In the genomic region with DNA sequence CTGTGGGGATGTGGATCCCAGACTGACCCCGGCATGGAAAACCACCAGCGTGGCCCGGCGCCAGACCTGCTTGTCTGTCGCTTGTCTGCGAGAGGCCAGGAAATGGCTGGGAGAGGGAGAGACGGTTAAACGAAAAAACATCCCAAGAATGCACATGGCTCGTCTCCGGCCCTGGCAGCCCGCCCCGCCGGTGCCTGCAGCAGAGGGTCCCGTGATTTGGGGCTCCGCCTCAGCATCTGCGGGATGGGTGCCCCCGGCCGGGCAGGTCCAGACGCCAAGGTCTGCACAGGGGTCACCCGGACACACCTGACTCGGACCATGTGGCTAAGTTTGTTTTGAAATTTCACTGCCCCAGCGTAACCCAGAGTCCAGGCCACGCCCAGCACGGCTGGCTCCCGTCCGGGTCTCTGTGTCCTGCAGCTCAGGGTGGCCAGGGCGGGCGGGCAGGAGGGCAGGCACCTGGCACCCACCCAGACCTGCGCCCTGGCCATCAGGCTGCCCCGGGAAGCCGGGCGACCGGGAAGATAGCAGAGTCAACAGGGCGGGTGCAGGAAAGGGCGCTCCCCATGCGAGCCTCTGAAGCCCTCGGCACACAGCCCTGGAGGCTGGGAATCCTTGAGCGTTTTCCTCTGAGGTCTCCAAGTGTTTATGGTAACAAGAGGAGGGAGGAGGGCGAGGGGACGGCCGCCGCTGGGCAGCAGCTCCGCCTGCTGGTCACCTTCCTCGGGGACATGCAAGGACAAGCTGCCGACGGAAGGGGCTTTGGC, we compare ENCODE assay signal across 1 cellular context.
TF ChIP-seq lines count a peak whose summit lies in the region.

No MANE protein-coding gene starts in this region.

TF ChIP-seq in HCT116, 20 proteins besides CTCF, POLR2A, EP300 and RAD21 (continued from another document):
- TF ChIP-seq POLR2AphosphoS5 (IDR thresholded peaks at IDR 0.05; ENCODE audit: low read depth, low read length), result peak; percentile 29; the same call in 1 of the 2 replicates
